ENCODE assay signal across 34 cellular contexts in the genomic region with DNA sequence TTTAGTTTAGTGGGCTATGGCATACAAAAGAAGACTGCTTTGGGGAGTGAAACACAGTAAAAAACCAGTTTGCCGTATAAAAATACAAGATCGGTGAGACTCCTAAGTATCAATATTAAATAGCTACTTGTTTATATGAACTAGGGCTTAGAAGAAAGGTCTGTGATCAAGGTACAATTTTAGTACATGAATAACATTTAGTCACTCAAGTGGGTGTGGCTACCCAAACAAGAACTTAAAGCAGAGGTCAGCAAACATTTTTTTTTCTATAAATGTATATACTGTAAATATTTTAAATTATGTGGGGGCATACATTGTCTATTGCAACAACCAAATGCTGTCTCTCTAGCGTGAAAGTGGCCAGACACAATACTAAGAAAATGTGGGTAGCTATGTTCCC.
"Had no signal": no experiment of that assay in that cellular context is flagged by ENCODE, and none has a peak within 500 bp of the region (broad histone marks: within the 10 kb centered on the region; RNA-seq: fewer than 3 reads in every experiment).

No MANE protein-coding gene starts in this region.

- H3K4me3 ChIP-seq: MG63 had no signal

- H3K9me3 ChIP-seq: MG63 had no signal

- H3K4me2 ChIP-seq: KMS-11 had no signal

- H3K36me3 ChIP-seq: MG63 had no signal

- H3K27ac ChIP-seq: KMS-11 had no signal

- H3K27me3 ChIP-seq: MG63 had no signal

- DNase-seq: Karpas-422, Kasumi-1, KG1, MG63, MM.1S, MV-4-11, NCI-H1048, NCI-H1092, NCI-H1092 treated with DMSO at 0.1 percent for 48 hours, NCI-H1105, NCI-H1105 treated with DMSO at 0.1 percent for 48 hours, NCI-H1417, NCI-H1417 treated with DMSO at 0.1 percent for 48 hours, NCI-H1436, NCI-H1436 treated with DMSO at 0.1 percent for 48 hours, NCI-H146, NCI-H1694, NCI-H1694 treated with DMSO at 0.1 percent for 48 hours, NCI-H187, NCI-H187 treated with DMSO at 0.1 percent for 48 hours, NCI-H1930, NCI-H2029, NCI-H2029 treated with DMSO at 0.1 percent for 48 hours, NCI-H2081, NCI-H2081 treated with DMSO at 0.1 percent for 48 hours, NCI-H2107, NCI-H2171, NCI-H2171 treated with DMSO at 0.1 percent for 48 hours, NCI-H2227 treated with DMSO at 0.1 percent for 48 hours, NCI-H226, NCI-H345, NCI-H446, NCI-H446 treated with DMSO at 0.1 percent for 48 hours had no signal

- H3K9ac ChIP-seq: KMS-11 had no signal
